In genomic region chr9:35814106-35814840, GRCh38 we compare ENCODE assay signal across 8 cellular contexts. TPM values are rescaled to one million over a fixed set of nuclear protein-coding genes. Genes with fewer than 3 reads are reported as not detected.
DNase-seq lines count a peak whose midpoint lies in the region; TF ChIP-seq lines count a peak whose summit lies in the region.

No MANE protein-coding gene starts in this region.

- peaks cover 13% of the 10 kb centered on the region for H3K27me3 Mint-ChIP-seq in activated CD4-positive, alpha-beta T cell treated with anti-CD3 and anti-CD28 coated beads, Interleukin-2, amount 10 ng/mL, durations not matched to agents 7 days and 5 days

- CTCF ChIA-PET in A673 (lab: Charles Lee) = interaction anchor here (1.4 kb wide), 1 partner anchor 68 kb away, joined by 3 read pairs; no protein-coding TSS in a partner anchor
- CTCF ChIA-PET in activated CD4-positive, alpha-beta T cell treated with anti-CD3 and anti-CD28 coated beads, Interleukin-2, amount 10 ng/mL, durations not matched to agents 7 days and 5 days (lab: Charles Lee) = interaction anchor here (0.6 to 5.5 kb wide), 8 partner anchors 8 to 1659 kb away, joined by 3 to 34 read pairs (median 4); partner anchors contain the start of genes FAM221B, NPR2 and TMEM8B

- no peaks in the 10 kb centered on the region for H3K9me3 Mint-ChIP-seq in activated CD4-positive, alpha-beta T cell treated with anti-CD3 and anti-CD28 coated beads, Interleukin-2, amount 10 ng/mL, durations not matched to agents 7 days and 5 days

- peaks cover 43% of the 10 kb centered on the region for H3K4me1 Mint-ChIP-seq in activated CD4-positive, alpha-beta T cell treated with anti-CD3 and anti-CD28 coated beads, Interleukin-2, amount 10 ng/mL, durations not matched to agents 7 days and 5 days

- peak overlapping the region; percentile 75 for H3K4me3 ChIP-seq in A673 (ENCODE audit: low read depth, low read length, poor library complexity, severe bottlenecking)
- H3K4me3 ChIP-seq in HFF-Myc (replicated peaks; ENCODE audit: low read depth, low read length) = peak overlapping the region; percentile 79
- peak overlapping the region; percentile 78 to 94 (median 92) for H3K4me3 ChIP-seq in esophagus squamous epithelium
- peak overlapping the region; percentile 88 to 100 (median 98) for H3K4me3 ChIP-seq in tibial nerve

- H3K36me3 Mint-ChIP-seq in activated CD4-positive, alpha-beta T cell treated with anti-CD3 and anti-CD28 coated beads, Interleukin-2, amount 10 ng/mL, durations not matched to agents 7 days and 5 days (ENCODE audit: low read depth) = peaks cover 4% of the 10 kb centered on the region

- no peak for TF ChIP-seq EP300 in tibial nerve (IDR thresholded peaks at IDR 0.05)

- TF ChIP-seq POLR2A in esophagus squamous epithelium (IDR thresholded peaks at IDR 0.05) (no peak), tibial nerve (IDR thresholded peaks at IDR 0.05) (no peak)

- H3K4me1 ChIP-seq in A673 (ENCODE audit: insufficient read depth, low read length, poor library complexity, severe bottlenecking) = peaks cover 13% of the 10 kb centered on the region
- H3K4me1 ChIP-seq in esophagus squamous epithelium = peaks cover 11 to 49% (median 28%) of the 10 kb centered on the region in 3 donors
- peaks cover 8 to 46% (median 25%) of the 10 kb centered on the region in 4 donors for H3K4me1 ChIP-seq in tibial nerve

- DNase-seq in A673 (ENCODE audit: low spot score) (peak; percentile 41), GDM1 (lab: John Stamatoyannopoulos, UW) (peak; percentile 40), HFF-Myc (ENCODE audit: extremely low read depth, low read depth) (no peak), M059J (ENCODE audit: low read depth) (peak; percentile 74), esophagus squamous epithelium (lab: John Stamatoyannopoulos, UW) (no peak), mucosa of gallbladder (ENCODE audit: low spot score) (peak; percentile 50), tibial nerve (ENCODE audit: low spot score in 2 of 2) (peak; percentile 49 to 56)
- peak; percentile 50 for DNase-seq in activated CD4-positive, alpha-beta T cell treated with anti-CD3 and anti-CD28 coated beads, Interleukin-2, amount 10 ng/mL, durations not matched to agents 7 days and 5 days

- POLR2A ChIA-PET in A673 (lab: Charles Lee; ENCODE audit: low non-redundant PET) = interaction anchor here (0.5 kb wide), 1 partner anchor 57 kb away, joined by 8 read pairs; no protein-coding TSS in a partner anchor
- POLR2A ChIA-PET in activated CD4-positive, alpha-beta T cell treated with anti-CD3 and anti-CD28 coated beads, Interleukin-2, amount 10 ng/mL, durations not matched to agents 7 days and 5 days (lab: Charles Lee) = interaction anchor here (0.7 to 1.2 kb wide), 3 partner anchors 15 to 377 kb away, joined by 3 to 5 read pairs (median 4); partner anchors contain the start of genes CLTA, CREB3, FAM221B and TLN1

- H3K9me3 ChIP-seq in A673 (ENCODE audit: low read depth, low read length, poor library complexity, severe bottlenecking) = no peaks in the 10 kb centered on the region
- H3K9me3 ChIP-seq in esophagus squamous epithelium = no peaks in the 10 kb centered on the region
- H3K9me3 ChIP-seq in tibial nerve = no peaks in the 10 kb centered on the region

- no TSS peak for BruUV-seq in A673 (replicated peaks; lab: Mats Ljungman, UMichigan)

- intact Hi-C loops in A673 (cut with micrococcal nuclease; ENCODE audit: unreplicated experiment) = loop anchor here (5.0 to 10.0 kb wide), 4 partner anchors 57 to 209 kb away; partner anchors contain the start of genes CCDC107, CREB3, RMRP and TESK1
- intact Hi-C loops in esophagus squamous epithelium (cut with DNase I) = no loop called here

- no peaks in the 10 kb centered on the region for H3K36me3 ChIP-seq in A673 (ENCODE audit: insufficient read depth, low read length, poor library complexity, severe bottlenecking)
- peaks cover 0 to 9% (median 0%) of the 10 kb centered on the region in 3 donors for H3K36me3 ChIP-seq in esophagus squamous epithelium
- peaks cover 0 to 11% (median 0%) of the 10 kb centered on the region in 3 donors for H3K36me3 ChIP-seq in tibial nerve

- WGBS in esophagus squamous epithelium, 2 donors = 44 to 56% methylated on average over 4 to 5 of the region's 29 CpGs
- WGBS in tibial nerve, 2 donors = 5 to 6% methylated on average over 22 to 27 of the region's 29 CpGs

- peak overlapping the region; percentile 95 for H3K27ac Mint-ChIP-seq in activated CD4-positive, alpha-beta T cell treated with anti-CD3 and anti-CD28 coated beads, Interleukin-2, amount 10 ng/mL, durations not matched to agents 7 days and 5 days

- H3K27me3 ChIP-seq in A673 (replicated peaks; ENCODE audit: insufficient read depth, low read depth, low read length, poor library complexity) (no peaks in the 10 kb centered on the region), esophagus squamous epithelium (no peaks in the 10 kb centered on the region), tibial nerve (no peaks in the 10 kb centered on the region)

- H3K27ac ChIP-seq in A673 (ENCODE audit: low read depth, low read length, poor library complexity, severe bottlenecking) = peak overlapping the region; percentile 90
- peak overlapping the region; percentile 92 to 99 (median 98) for H3K27ac ChIP-seq in esophagus squamous epithelium
- peak overlapping the region; percentile 93 to 100 (median 99) for H3K27ac ChIP-seq in tibial nerve

- peak overlapping the region; percentile 86 for H3K4me3 Mint-ChIP-seq in activated CD4-positive, alpha-beta T cell treated with anti-CD3 and anti-CD28 coated beads, Interleukin-2, amount 10 ng/mL, durations not matched to agents 7 days and 5 days

- TF ChIP-seq CTCF in A673 (conservative IDR thresholded peaks at IDR 0.05; ENCODE audit: low read depth, low read length) = 0 out of 2 replicates have a peak, but pooled peaks have one; percentile 10
- no peak for TF ChIP-seq CTCF in HFF-Myc (IDR thresholded peaks at IDR 0.05; ENCODE audit: low read depth, low read length, missing control alignments)
- TF ChIP-seq CTCF in esophagus squamous epithelium (IDR thresholded peaks at IDR 0.05) = peak in 5 of 6 experiments; percentile 11 to 30 (median 24)
- peak in 2 of 5 experiments; percentile 4 to 11 for TF ChIP-seq CTCF in tibial nerve (IDR thresholded peaks at IDR 0.05)

RNA-seq across cellular contexts. Expression of gene HINT2, which starts 0.6 kb away (rescaled TPM):
- total RNA-seq in A673 (2021) (51.5 and 68.9 TPM in 2 replicates), esophagus squamous epithelium (10 to 100 TPM; 13.2 to 34.9 (median 19.5) TPM), mucosa of gallbladder (30.7 TPM), tibial nerve (10 to 100 TPM; 21.0 to 74.3 (median 35.9) TPM)
- 53.5 and 92.9 TPM in 2 replicates for total RNA-seq in M059J (2014; rRNA removed; shearing (Covaris generic))
- total RNA-seq in activated CD4-positive, alpha-beta T cell treated with anti-CD3 and anti-CD28 coated beads, Interleukin-2, amount 10 ng/mL, durations not matched to agents 7 days and 5 days = 10 to 100 TPM; 56.5 to 69.9 TPM

RNA-seq across cellular contexts. Expression of gene SPAG8, which starts 2.2 kb away (rescaled TPM):
- total RNA-seq in A673 (2021) = 1.1 and 1.4 TPM in 2 replicates
- total RNA-seq in M059J (2014; rRNA removed; shearing (Covaris generic)) = 0.86 and 2.3 TPM in 2 replicates
- 1 to 10 TPM; 1.8 to 2.5 TPM for total RNA-seq in activated CD4-positive, alpha-beta T cell treated with anti-CD3 and anti-CD28 coated beads, Interleukin-2, amount 10 ng/mL, durations not matched to agents 7 days and 5 days
- not detected for total RNA-seq in esophagus squamous epithelium
- 4.6 TPM for total RNA-seq in mucosa of gallbladder
- total RNA-seq in tibial nerve = 1 to 10 TPM; 2.6 to 4.0 (median 3.5) TPM

RNA-seq across cellular contexts. Expression of gene FAM221B, which starts 14.3 kb away (rescaled TPM):
- total RNA-seq in A673 (2021) (not detected in 2 replicates), esophagus squamous epithelium (not detected), mucosa of gallbladder (not detected), tibial nerve (not detected)
- not detected in 2 replicates for total RNA-seq in M059J (2014; rRNA removed; shearing (Covaris generic))
- total RNA-seq in activated CD4-positive, alpha-beta T cell treated with anti-CD3 and anti-CD28 coated beads, Interleukin-2, amount 10 ng/mL, durations not matched to agents 7 days and 5 days = not detected

RNA-seq across cellular contexts. Expression of gene TMEM8B, which starts 14.8 kb away (rescaled TPM):
- total RNA-seq in A673 (2021) (6.9 and 10.9 TPM in 2 replicates), esophagus squamous epithelium (1 to 10 TPM in 2 of 4 donors, under 1 TPM in 2; 0.35 to 4.8 (median 1.4) TPM), mucosa of gallbladder (36.2 TPM), tibial nerve (10 to 100 TPM; 14.6 to 23.9 (median 20.1) TPM)
- 1.9 and 4.2 TPM in 2 replicates for total RNA-seq in M059J (2014; rRNA removed; shearing (Covaris generic))
- 1 to 10 TPM; 3.8 to 4.0 TPM for total RNA-seq in activated CD4-positive, alpha-beta T cell treated with anti-CD3 and anti-CD28 coated beads, Interleukin-2, amount 10 ng/mL, durations not matched to agents 7 days and 5 days

RNA-seq across cellular contexts. Expression of gene NPR2, which starts 22.9 kb away (rescaled TPM):
- total RNA-seq in A673 (2021) = 4.7 and 9.1 TPM in 2 replicates
- total RNA-seq in M059J (2014; rRNA removed; shearing (Covaris generic)) = 4.4 and 7.6 TPM in 2 replicates
- 10 to 100 TPM in 1 of 2 experiments, 1 to 10 TPM in 1; 8.7 to 11.7 TPM for total RNA-seq in activated CD4-positive, alpha-beta T cell treated with anti-CD3 and anti-CD28 coated beads, Interleukin-2, amount 10 ng/mL, durations not matched to agents 7 days and 5 days
- total RNA-seq in esophagus squamous epithelium = 10 to 100 TPM in 1 of 4 donors, 1 to 10 TPM in 1, under 1 TPM in 2; 0.08 to 12.2 (median 1.8) TPM
- 22.0 TPM for total RNA-seq in mucosa of gallbladder
- total RNA-seq in tibial nerve = 10 to 100 TPM; 26.3 to 36.0 (median 32.4) TPM

Comparison
In these comparisons a context has a peak if more than half of its experiments do, and no peak if none do; other contexts are left out.
1. DNase-seq: peak in A673 (single experiment), GDM1 (single experiment), M059J (single experiment), activated CD4-positive, alpha-beta T cell treated with anti-CD3 and anti-CD28 coated beads, Interleukin-2, amount 10 ng/mL, durations not matched to agents 7 days and 5 days (single experiment), mucosa of gallbladder (single experiment) and tibial nerve (2 of 2); none in HFF-Myc (single experiment) and esophagus squamous epithelium (single experiment).
2. Peak in every context shown above with its lines, with median percentiles within 50 percentile points of each other: H3K27ac ChIP-seq and H3K4me3 ChIP-seq.